In the genomic region with DNA sequence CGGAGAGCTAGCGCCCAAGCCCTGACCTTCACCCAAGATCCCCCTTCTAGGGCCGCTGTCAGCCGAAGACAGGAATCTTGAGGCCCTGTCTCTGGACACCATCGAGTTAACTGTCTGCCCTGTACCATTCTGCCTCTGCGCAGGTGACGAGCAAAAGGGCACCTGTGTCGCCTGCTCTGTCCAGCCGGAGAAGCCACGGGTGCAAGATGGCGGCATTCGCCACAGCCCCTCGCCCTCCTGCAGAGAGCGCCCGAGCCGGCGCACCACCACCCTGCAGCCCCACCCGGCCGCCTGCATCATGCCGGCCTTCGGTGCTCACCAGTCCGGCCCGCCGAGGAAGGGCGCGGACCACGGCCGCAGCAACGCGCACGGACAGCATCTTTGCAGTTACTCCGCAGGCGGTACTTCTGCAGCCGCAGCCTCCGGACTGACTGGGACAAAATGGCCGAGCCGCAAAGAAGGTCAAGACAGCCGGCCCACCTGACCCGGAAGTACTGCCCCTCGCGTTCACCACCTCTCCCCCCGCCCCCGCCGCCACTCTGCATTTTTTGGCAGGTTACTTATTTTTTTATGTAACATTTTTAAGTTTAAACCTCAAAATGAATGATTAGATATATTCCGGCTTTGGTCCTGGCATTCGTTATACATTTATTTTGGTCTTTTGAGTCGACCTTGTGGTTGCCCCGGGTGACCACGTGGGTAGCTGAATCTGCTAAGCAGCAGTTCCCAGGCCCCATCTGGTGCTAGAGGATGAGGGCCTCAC, we compare ENCODE assay signal across 1 cellular context.
TF ChIP-seq lines count a peak whose summit lies in the region.

TSS of gene ATP5F1A (minus strand) at position 444 of the 763 bp plus-strand sequence. CDS start at position 379, 65 bp downstream.

TF ChIP-seq in HepG2, 621 proteins besides CTCF, POLR2A, EP300 and RAD21 (continued from another document and continues in another):
- TF ChIP-seq ZBTB38 (CRISPR knock-in tag; IDR thresholded peaks at IDR 0.05) = peak; percentile 39; the same call in 1 of the 2 replicates
- TF ChIP-seq, protein P1, sequence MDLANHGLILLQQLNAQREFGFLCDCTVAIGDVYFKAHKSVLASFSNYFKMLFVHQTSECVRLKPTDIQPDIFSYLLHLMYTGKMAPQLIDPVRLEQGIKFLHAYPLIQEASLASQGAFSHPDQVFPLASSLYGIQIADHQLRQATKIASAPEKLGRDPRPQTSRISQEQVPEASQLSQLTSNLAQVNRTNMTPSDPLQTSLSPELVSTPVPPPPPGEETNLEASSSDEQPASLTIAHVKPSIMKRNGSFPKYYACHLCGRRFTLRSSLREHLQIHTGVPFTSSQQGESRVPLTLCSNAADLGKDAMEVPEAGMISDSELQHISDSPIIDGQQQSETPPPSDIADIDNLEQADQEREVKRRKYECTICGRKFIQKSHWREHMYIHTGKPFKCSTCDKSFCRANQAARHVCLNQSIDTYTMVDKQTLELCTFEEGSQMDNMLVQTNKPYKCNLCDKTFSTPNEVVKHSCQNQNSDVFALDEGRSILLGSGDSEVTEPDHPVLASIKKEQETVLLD (CRISPR knock-in tag; IDR thresholded peaks at IDR 0.05; ENCODE audit: low read depth) = peak; percentile 39; the same call in 1 of the 2 replicates
- TF ChIP-seq POGK (CRISPR knock-in tag; conservative IDR thresholded peaks at IDR 0.05) = 0 out of 2 replicates have a peak, but pooled peaks have one; percentile 59
- peak; percentile 22; the same call in 1 of the 2 replicates for TF ChIP-seq MIER2 (CRISPR knock-in tag; IDR thresholded peaks at IDR 0.05)
- TF ChIP-seq, protein P2, sequence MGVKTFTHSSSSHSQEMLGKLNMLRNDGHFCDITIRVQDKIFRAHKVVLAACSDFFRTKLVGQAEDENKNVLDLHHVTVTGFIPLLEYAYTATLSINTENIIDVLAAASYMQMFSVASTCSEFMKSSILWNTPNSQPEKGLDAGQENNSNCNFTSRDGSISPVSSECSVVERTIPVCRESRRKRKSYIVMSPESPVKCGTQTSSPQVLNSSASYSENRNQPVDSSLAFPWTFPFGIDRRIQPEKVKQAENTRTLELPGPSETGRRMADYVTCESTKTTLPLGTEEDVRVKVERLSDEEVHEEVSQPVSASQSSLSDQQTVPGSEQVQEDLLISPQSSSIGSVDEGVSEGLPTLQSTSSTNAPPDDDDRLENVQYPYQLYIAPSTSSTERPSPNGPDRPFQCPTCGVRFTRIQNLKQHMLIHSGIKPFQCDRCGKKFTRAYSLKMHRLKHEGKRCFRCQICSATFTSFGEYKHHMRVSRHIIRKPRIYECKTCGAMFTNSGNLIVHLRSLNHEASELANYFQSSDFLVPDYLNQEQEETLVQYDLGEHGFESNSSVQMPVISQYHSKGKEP (CRISPR knock-in tag; IDR thresholded peaks at IDR 0.05) = peak; percentile 67; the same call in 1 of the 2 replicates
- TF ChIP-seq, protein P3, sequence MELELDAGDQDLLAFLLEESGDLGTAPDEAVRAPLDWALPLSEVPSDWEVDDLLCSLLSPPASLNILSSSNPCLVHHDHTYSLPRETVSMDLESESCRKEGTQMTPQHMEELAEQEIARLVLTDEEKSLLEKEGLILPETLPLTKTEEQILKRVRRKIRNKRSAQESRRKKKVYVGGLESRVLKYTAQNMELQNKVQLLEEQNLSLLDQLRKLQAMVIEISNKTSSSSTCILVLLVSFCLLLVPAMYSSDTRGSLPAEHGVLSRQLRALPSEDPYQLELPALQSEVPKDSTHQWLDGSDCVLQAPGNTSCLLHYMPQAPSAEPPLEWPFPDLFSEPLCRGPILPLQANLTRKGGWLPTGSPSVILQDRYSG (CRISPR knock-in tag; IDR thresholded peaks at IDR 0.05) = peak; percentile 14; the same call in 1 of the 2 replicates
- TF ChIP-seq FIP1L1 (IDR thresholded peaks at IDR 0.05; ENCODE audit: borderline replicate concordance, insufficient read depth, low read depth, low read length) = 0 out of 2 replicates have a peak, but pooled peaks have one; percentile 18
- no peak for TF ChIP-seq RFX1 (IDR thresholded peaks at IDR 0.05)
- TF ChIP-seq ZBTB7B (CRISPR knock-in tag; IDR thresholded peaks at IDR 0.05) = peak; percentile 35; the same call in 1 of the 2 replicates
- peak; percentile 77 for TF ChIP-seq MED8 (CRISPR knock-in tag; IDR thresholded peaks at IDR 0.05; ENCODE audit: insufficient replicate concordance)
- peak; percentile 35; the same call in 1 of the 2 replicates for TF ChIP-seq ELF3 (CRISPR knock-in tag; IDR thresholded peaks at IDR 0.05)
- peak; percentile 83 for TF ChIP-seq SAP130 (CRISPR knock-in tag; IDR thresholded peaks at IDR 0.05; ENCODE audit: low read depth)
- TF ChIP-seq ZNF589 (CRISPR knock-in tag; conservative IDR thresholded peaks at IDR 0.05) = 0 out of 2 replicates have a peak, but pooled peaks have one; percentile 18
- TF ChIP-seq ZNF546 (CRISPR knock-in tag; conservative IDR thresholded peaks at IDR 0.05) = peak; percentile 69; the same call in 1 of the 2 replicates
- TF ChIP-seq ZSCAN5A (CRISPR knock-in tag; IDR thresholded peaks at IDR 0.05; ENCODE audit: borderline replicate concordance) = peak; percentile 58; the same call in 1 of the 2 replicates
- peak; percentile 35; the same call in 1 of the 2 replicates for TF ChIP-seq SIN3A (IDR thresholded peaks at IDR 0.05; ENCODE audit: borderline replicate concordance, low read depth, low read length)
- TF ChIP-seq, protein P4, sequence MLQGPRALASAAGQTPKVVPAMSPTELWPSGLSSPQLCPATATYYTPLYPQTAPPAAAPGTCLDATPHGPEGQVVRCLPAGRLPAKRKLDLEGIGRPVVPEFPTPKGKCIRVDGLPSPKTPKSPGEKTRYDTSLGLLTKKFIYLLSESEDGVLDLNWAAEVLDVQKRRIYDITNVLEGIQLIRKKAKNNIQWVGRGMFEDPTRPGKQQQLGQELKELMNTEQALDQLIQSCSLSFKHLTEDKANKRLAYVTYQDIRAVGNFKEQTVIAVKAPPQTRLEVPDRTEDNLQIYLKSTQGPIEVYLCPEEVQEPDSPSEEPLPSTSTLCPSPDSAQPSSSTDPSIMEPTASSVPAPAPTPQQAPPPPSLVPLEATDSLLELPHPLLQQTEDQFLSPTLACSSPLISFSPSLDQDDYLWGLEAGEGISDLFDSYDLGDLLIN (CRISPR knock-in tag; IDR thresholded peaks at IDR 0.05; ENCODE audit: borderline replicate concordance) = 0 out of 2 replicates have a peak, but pooled peaks have one; percentile 20
- TF ChIP-seq SP1 (IDR thresholded peaks at IDR 0.05) = no peak
- peak; percentile 27; the same call in 1 of the 2 replicates for TF ChIP-seq SP1 (CRISPR knock-in tag; IDR thresholded peaks at IDR 0.05)
- peak; percentile 94 for TF ChIP-seq POLR2AphosphoS5 (IDR thresholded peaks at IDR 0.05; ENCODE audit: low read depth, low read length)
- no peak for TF ChIP-seq ZFP62 (CRISPR knock-in tag; IDR thresholded peaks at IDR 0.05)
- peak; percentile 91; the same call in 1 of the 2 replicates for TF ChIP-seq ZFP91 (CRISPR knock-in tag; IDR thresholded peaks at IDR 0.05; ENCODE audit: borderline replicate concordance)
- TF ChIP-seq CBX5 (CRISPR knock-in tag; IDR thresholded peaks at IDR 0.05; ENCODE audit: borderline replicate concordance) = peak; percentile 78; the same call in 1 of the 2 replicates
- peak; percentile 40; the same call in 1 of the 2 replicates for TF ChIP-seq ZNF782 (CRISPR knock-in tag; IDR thresholded peaks at IDR 0.05; ENCODE audit: borderline replicate concordance)
- TF ChIP-seq PAF1 (CRISPR knock-in tag; IDR thresholded peaks at IDR 0.05) = no peak
- peak; percentile 46 for TF ChIP-seq USF2 (IDR thresholded peaks at IDR 0.05; ENCODE audit: low read depth, low read length)
- TF ChIP-seq USF2 (CRISPR knock-in tag; IDR thresholded peaks at IDR 0.05; ENCODE audit: borderline replicate concordance) = peak; percentile 78
- TF ChIP-seq, protein P5, sequence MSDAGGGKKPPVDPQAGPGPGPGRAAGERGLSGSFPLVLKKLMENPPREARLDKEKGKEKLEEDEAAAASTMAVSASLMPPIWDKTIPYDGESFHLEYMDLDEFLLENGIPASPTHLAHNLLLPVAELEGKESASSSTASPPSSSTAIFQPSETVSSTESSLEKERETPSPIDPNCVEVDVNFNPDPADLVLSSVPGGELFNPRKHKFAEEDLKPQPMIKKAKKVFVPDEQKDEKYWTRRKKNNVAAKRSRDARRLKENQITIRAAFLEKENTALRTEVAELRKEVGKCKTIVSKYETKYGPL (CRISPR knock-in tag; IDR thresholded peaks at IDR 0.05) = peak; percentile 66; the same call in 1 of the 2 replicates
- TF ChIP-seq, protein P6, sequence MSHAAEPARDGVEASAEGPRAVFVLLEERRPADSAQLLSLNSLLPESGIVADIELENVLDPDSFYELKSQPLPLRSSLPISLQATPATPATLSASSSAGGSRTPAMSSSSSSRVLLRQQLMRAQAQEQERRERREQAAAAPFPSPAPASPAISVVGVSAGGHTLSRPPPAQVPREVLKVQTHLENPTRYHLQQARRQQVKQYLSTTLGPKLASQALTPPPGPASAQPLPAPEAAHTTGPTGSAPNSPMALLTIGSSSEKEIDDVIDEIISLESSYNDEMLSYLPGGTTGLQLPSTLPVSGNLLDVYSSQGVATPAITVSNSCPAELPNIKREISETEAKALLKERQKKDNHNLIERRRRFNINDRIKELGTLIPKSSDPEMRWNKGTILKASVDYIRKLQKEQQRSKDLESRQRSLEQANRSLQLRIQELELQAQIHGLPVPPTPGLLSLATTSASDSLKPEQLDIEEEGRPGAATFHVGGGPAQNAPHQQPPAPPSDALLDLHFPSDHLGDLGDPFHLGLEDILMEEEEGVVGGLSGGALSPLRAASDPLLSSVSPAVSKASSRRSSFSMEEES (CRISPR knock-in tag; IDR thresholded peaks at IDR 0.05) = peak; percentile 28; the same call in 1 of the 2 replicates
- TF ChIP-seq, protein P7, sequence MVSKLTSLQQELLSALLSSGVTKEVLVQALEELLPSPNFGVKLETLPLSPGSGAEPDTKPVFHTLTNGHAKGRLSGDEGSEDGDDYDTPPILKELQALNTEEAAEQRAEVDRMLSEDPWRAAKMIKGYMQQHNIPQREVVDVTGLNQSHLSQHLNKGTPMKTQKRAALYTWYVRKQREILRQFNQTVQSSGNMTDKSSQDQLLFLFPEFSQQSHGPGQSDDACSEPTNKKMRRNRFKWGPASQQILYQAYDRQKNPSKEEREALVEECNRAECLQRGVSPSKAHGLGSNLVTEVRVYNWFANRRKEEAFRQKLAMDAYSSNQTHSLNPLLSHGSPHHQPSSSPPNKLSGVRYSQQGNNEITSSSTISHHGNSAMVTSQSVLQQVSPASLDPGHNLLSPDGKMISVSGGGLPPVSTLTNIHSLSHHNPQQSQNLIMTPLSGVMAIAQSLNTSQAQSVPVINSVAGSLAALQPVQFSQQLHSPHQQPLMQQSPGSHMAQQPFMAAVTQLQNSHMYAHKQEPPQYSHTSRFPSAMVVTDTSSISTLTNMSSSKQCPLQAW (CRISPR knock-in tag; IDR thresholded peaks at IDR 0.05) = 0 out of 2 replicates have a peak, but pooled peaks have one; percentile 34
- no peak for TF ChIP-seq SATB2 (CRISPR knock-in tag; IDR thresholded peaks at IDR 0.05)
- TF ChIP-seq, protein P8, sequence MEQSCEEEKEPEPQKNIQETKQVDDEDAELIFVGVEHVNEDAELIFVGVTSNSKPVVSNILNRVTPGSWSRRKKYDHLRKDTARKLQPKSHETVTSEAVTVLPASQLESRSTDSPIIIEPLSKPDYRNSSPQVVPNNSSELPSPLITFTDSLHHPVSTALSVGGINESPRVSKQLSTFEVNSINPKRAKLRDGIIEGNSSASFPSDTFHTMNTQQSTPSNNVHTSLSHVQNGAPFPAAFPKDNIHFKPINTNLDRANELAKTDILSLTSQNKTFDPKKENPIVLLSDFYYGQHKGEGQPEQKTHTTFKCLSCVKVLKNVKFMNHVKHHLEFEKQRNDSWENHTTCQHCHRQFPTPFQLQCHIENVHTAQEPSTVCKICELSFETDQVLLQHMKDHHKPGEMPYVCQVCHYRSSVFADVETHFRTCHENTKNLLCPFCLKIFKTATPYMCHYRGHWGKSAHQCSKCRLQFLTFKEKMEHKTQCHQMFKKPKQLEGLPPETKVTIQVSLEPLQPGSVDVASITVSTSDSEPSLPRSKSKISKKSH (CRISPR knock-in tag; IDR thresholded peaks at IDR 0.05; ENCODE audit: borderline replicate concordance) = peak; percentile 87
